31 cellular contexts compared by ENCODE assay signal in the genomic region with DNA sequence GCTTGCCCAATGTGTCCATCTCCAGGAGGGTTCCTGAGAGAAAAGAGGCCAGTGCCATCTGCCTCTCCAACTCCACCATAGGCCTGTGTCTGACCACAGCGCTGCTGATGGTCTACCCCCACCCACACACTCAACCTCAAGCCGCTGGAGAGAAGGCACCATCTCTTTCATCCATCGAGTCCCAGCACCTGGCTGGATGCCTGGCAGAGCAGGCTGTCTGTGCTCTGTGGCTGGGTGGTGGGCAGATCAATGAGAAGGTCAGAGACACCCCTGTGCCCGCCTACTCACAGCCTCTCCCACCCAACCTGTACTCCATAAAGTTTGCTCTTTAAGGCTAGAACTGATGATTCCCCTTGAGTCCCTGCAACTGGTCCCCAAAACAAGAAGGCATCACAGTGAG. TPM values are rescaled to one million over a fixed set of nuclear protein-coding genes. Genes with fewer than 3 reads are reported as not detected.
"Had no signal": no experiment of that assay in that cellular context is flagged by ENCODE, and none has a peak within 500 bp of the region (broad histone marks: within the 10 kb centered on the region; RNA-seq: fewer than 3 reads in every experiment).

No MANE protein-coding gene starts in this region.

- H3K27ac Mint-ChIP-seq: activated CD4-positive, alpha-beta memory T cell treated with anti-CD3 and anti-CD28 coated beads for 36 hours; activated CD4-positive, alpha-beta T cell treated with anti-CD3 and anti-CD28 coated beads for 36 hours; activated CD4-positive, alpha-beta T cell treated with anti-CD3 and anti-CD28 coated beads, Interleukin-2, amount 10 ng/mL, durations not matched to agents 24 days and 14 days; activated CD8-positive, alpha-beta T cell treated with anti-CD3 and anti-CD28 coated beads, Interleukin-2, amount 10 ng/mL, durations not matched to agents 7 days and 5 days; activated naive CD8-positive, alpha-beta T cell; activated T-helper 17 cell treated with anti-CD3 and anti-CD28 coated beads, Interleukin-2, amount 50 U/mL, for 72 hours; dendritic cell treated with granulocyte-macrophage colony-stimulating factor and Interleukin-4, amounts not matched to agents 40 ng/mL and 50 ng/mL, for 4 days had no signal

- H3K36me3 Mint-ChIP-seq: activated CD4-positive, alpha-beta memory T cell treated with anti-CD3 and anti-CD28 coated beads for 36 hours; activated naive CD8-positive, alpha-beta T cell had no signal

- H3K4me3 ChIP-seq: coronary artery, dorsolateral prefrontal cortex, esophagus muscularis mucosa, gastrocnemius medialis had no signal

- H3K27me3 ChIP-seq: brain microvascular endothelial cell, gastrocnemius medialis had no signal

- H3K36me3 ChIP-seq: brain microvascular endothelial cell, esophagus muscularis mucosa, gastrocnemius medialis had no signal

- H3K27ac ChIP-seq: brain microvascular endothelial cell, coronary artery, dorsolateral prefrontal cortex, esophagus muscularis mucosa, foreskin keratinocyte, gastrocnemius medialis had no signal

- H3K9me3 Mint-ChIP-seq: activated CD4-positive, alpha-beta T cell treated with anti-CD3 and anti-CD28 coated beads, Interleukin-2, amount 10 ng/mL, durations not matched to agents 24 days and 14 days; activated T-cell treated with anti-CD3 and anti-CD28 coated beads, Interleukin-2, amount 50 U/mL, for 4 hours; activated T-helper 17 cell treated with anti-CD3 and anti-CD28 coated beads, Interleukin-2, amount 50 U/mL, for 72 hours; central memory CD8-positive, alpha-beta T cell; dendritic cell treated with granulocyte-macrophage colony-stimulating factor and Interleukin-4, amounts not matched to agents 40 ng/mL and 50 ng/mL, for 4 days had no signal

- H3K4me3 Mint-ChIP-seq: activated CD4-positive, alpha-beta memory T cell treated with anti-CD3 and anti-CD28 coated beads for 36 hours; activated CD4-positive, alpha-beta T cell treated with anti-CD3 and anti-CD28 coated beads for 36 hours; activated CD4-positive, alpha-beta T cell treated with anti-CD3 and anti-CD28 coated beads, Interleukin-2, amount 10 ng/mL, durations not matched to agents 24 days and 14 days; activated CD8-positive, alpha-beta T cell treated with anti-CD3 and anti-CD28 coated beads, Interleukin-2, amount 10 ng/mL, durations not matched to agents 7 days and 5 days; activated naive CD8-positive, alpha-beta T cell; activated T-cell treated with anti-CD3 and anti-CD28 coated beads, Interleukin-2, amount 50 U/mL, for 4 hours; activated T-helper 17 cell treated with anti-CD3 and anti-CD28 coated beads, Interleukin-2, amount 50 U/mL, for 72 hours; central memory CD8-positive, alpha-beta T cell; dendritic cell treated with granulocyte-macrophage colony-stimulating factor and Interleukin-4, amounts not matched to agents 40 ng/mL and 50 ng/mL, for 4 days had no signal

- DNase-seq: activated CD4-positive, alpha-beta memory T cell treated with anti-CD3 and anti-CD28 coated beads for 36 hours; activated CD4-positive, alpha-beta T cell treated with anti-CD3 and anti-CD28 coated beads for 36 hours; activated CD4-positive, alpha-beta T cell treated with anti-CD3 and anti-CD28 coated beads, Interleukin-2, amount 10 ng/mL, durations not matched to agents 24 days and 14 days; activated CD4-positive, CD25-positive, alpha-beta regulatory T cell; activated CD4-positive, CD25-positive, alpha-beta regulatory T cell treated with anti-CD3 and anti-CD28 coated beads, Interleukin-2, amount 50 U/mL, for 72 hours; activated CD8-positive, alpha-beta T cell treated with anti-CD3 and anti-CD28 coated beads, Interleukin-2, amount 10 ng/mL, durations not matched to agents 7 days and 5 days; activated effector memory CD4-positive, alpha-beta T cell treated with Interleukin-2 at 50 U/mL for 16 hours; activated gamma-delta T cell treated with Interleukin-2 at 50 U/mL for 16 hours; activated naive CD4-positive, alpha-beta T cell treated with anti-CD3 and anti-CD28 coated beads, Interleukin-2, amount 50 U/mL, for 16 hours; activated naive CD4-positive, alpha-beta T cell treated with Interleukin-2 at 50 U/mL for 16 hours; activated T-cell treated with anti-CD3 and anti-CD28 coated beads, Interleukin-2, amount 50 U/mL, for 4 hours; amniotic stem cell; anterior cingulate cortex; brain microvascular endothelial cell; dorsolateral prefrontal cortex; effector memory CD4-positive, alpha-beta T cell; erythroblast; foreskin keratinocyte; gastrocnemius medialis; T-helper 2 cell had no signal

- H3K4me1 ChIP-seq: foreskin keratinocyte, gastrocnemius medialis had no signal

- H3K9me3 ChIP-seq: gastrocnemius medialis had no signal

- ATAC-seq: activated CD4-positive, alpha-beta T cell treated with anti-CD3 and anti-CD28 coated beads for 36 hours; activated CD8-positive, alpha-beta T cell treated with anti-CD3 and anti-CD28 coated beads, Interleukin-2, amount 10 ng/mL, durations not matched to agents 7 days and 5 days; activated T-cell treated with anti-CD3 and anti-CD28 coated beads, Interleukin-2, amount 50 U/mL, for 4 hours; activated T-helper 17 cell treated with anti-CD3 and anti-CD28 coated beads, Interleukin-2, amount 50 U/mL, for 72 hours; foreskin keratinocyte had no signal

- H3K4me1 Mint-ChIP-seq: activated CD4-positive, alpha-beta T cell treated with anti-CD3 and anti-CD28 coated beads for 36 hours; activated CD4-positive, alpha-beta T cell treated with anti-CD3 and anti-CD28 coated beads, Interleukin-2, amount 10 ng/mL, durations not matched to agents 24 days and 14 days; activated T-helper 17 cell treated with anti-CD3 and anti-CD28 coated beads, Interleukin-2, amount 50 U/mL, for 72 hours had no signal

RNA-seq across cellular contexts. Expression of a gene that starts 58.0 kb away (rescaled TPM):
- total RNA-seq: activated CD4-positive, alpha-beta memory T cell treated with anti-CD3 and anti-CD28 coated beads for 36 hours; activated CD4-positive, alpha-beta T cell treated with anti-CD3 and anti-CD28 coated beads for 36 hours; activated CD4-positive, alpha-beta T cell treated with anti-CD3 and anti-CD28 coated beads, Interleukin-2, amount 10 ng/mL, durations not matched to agents 24 days and 14 days; activated CD8-positive, alpha-beta memory T cell treated with anti-CD3 and anti-CD28 coated beads for 36 hours; activated CD8-positive, alpha-beta T cell treated with anti-CD3 and anti-CD28 coated beads, Interleukin-2, amount 10 ng/mL, durations not matched to agents 7 days and 5 days; activated T-cell treated with anti-CD3 and anti-CD28 coated beads, Interleukin-2, amount 50 U/mL, for 4 hours; activated T-helper 17 cell treated with anti-CD3 and anti-CD28 coated beads, Interleukin-2, amount 50 U/mL, for 72 hours; astrocyte; bronchial epithelial cell; cardiac septum; esophagus muscularis mucosa; foreskin keratinocyte; T-helper 1 cell treated with Interleukin-12 subunit alpha and Interleukin-12 subunit beta and Interleukin-4 antibody, amounts not matched to agents 30 ng/mL and 1 ng/mL, for 36 hours had no signal
- polyA plus RNA-seq: foreskin keratinocyte had no signal
